Comparison of ENCODE assay signal across 3 cellular contexts in genomic region chr11:11349870-11350325, GRCh38.
TF ChIP-seq lines count a peak whose summit lies in the region.

No MANE protein-coding gene starts in this region.

TF ChIP-seq in liver, 16 proteins besides CTCF, POLR2A, EP300 and RAD21:
- TF ChIP-seq GABPA (IDR thresholded peaks at IDR 0.05 in 1 of 2, conservative IDR thresholded peaks at IDR 0.05 in 1 of 2), result no peak
- TF ChIP-seq NR2F2 (IDR thresholded peaks at IDR 0.05), result peak; percentile 97
- peak; percentile 28 for TF ChIP-seq SP1 (IDR thresholded peaks at IDR 0.05)
- TF ChIP-seq EGR1 (IDR thresholded peaks at IDR 0.05; ENCODE audit: low read depth in 2 of 2), result no peak
- TF ChIP-seq YY1 (IDR thresholded peaks at IDR 0.05), result no peak
- TF ChIP-seq TAF1 (conservative IDR thresholded peaks at IDR 0.05), result no peak
- no peak for TF ChIP-seq FOXA2 (IDR thresholded peaks at IDR 0.05)
- no peak for TF ChIP-seq HNF4A (conservative IDR thresholded peaks at IDR 0.05)
- TF ChIP-seq RXRA (IDR thresholded peaks at IDR 0.05), result peak in 1 of 2 donors; percentile 9
- TF ChIP-seq MAX (IDR thresholded peaks at IDR 0.05), result no peak
- TF ChIP-seq HNF4G (IDR thresholded peaks at IDR 0.05), result no peak
- no peak for TF ChIP-seq ZBTB33 (IDR thresholded peaks at IDR 0.05)

TF ChIP-seq in HepG2, 621 proteins besides CTCF, POLR2A, EP300 and RAD21:
- no peak for TF ChIP-seq USF2 (IDR thresholded peaks at IDR 0.05; ENCODE audit: low read depth, low read length)
- no peak for TF ChIP-seq USF2 (CRISPR knock-in tag; IDR thresholded peaks at IDR 0.05; ENCODE audit: borderline replicate concordance)
- TF ChIP-seq SNAI1 (CRISPR knock-in tag; IDR thresholded peaks at IDR 0.05; ENCODE audit: borderline replicate concordance), result no peak
- no peak for TF ChIP-seq NFYB (CRISPR knock-in tag; IDR thresholded peaks at IDR 0.05)
- no peak for TF ChIP-seq TIGD3 (CRISPR knock-in tag; IDR thresholded peaks at IDR 0.05; ENCODE audit: borderline replicate concordance)
- TF ChIP-seq KLF15 (CRISPR knock-in tag; IDR thresholded peaks at IDR 0.05; ENCODE audit: borderline replicate concordance), result no peak
- TF ChIP-seq XBP1 (CRISPR knock-in tag; IDR thresholded peaks at IDR 0.05), result no peak
- TF ChIP-seq ELF3 (CRISPR knock-in tag; IDR thresholded peaks at IDR 0.05), result no peak
- no peak for TF ChIP-seq SRY (CRISPR knock-in tag; IDR thresholded peaks at IDR 0.05)

TF ChIP-seq in endothelial cell of umbilical vein, 7 proteins besides CTCF, POLR2A, EP300 and RAD21:
- TF ChIP-seq MYC (IDR thresholded peaks at IDR 0.05; ENCODE audit: low read depth, low read length) (no peak), MAX (IDR thresholded peaks at IDR 0.05; ENCODE audit: insufficient read depth, insufficient read length) (no peak), POLR2AphosphoS5 (IDR thresholded peaks at IDR 0.05; ENCODE audit: insufficient read depth, low read depth, low read length) (no peak), FOS (IDR thresholded peaks at IDR 0.05; ENCODE audit: borderline replicate concordance, insufficient read depth, low read length) (peak; percentile 74), EZH2 (IDR thresholded peaks at IDR 0.05; ENCODE audit: borderline replicate concordance, low read depth, low read length, severe bottlenecking) (no peak), GATA2 (IDR thresholded peaks at IDR 0.05; ENCODE audit: insufficient read depth, insufficient read length, low read depth, low read length) (peak; percentile 50), JUN (IDR thresholded peaks at IDR 0.05; ENCODE audit: borderline replicate concordance, insufficient read depth, insufficient read length, low read depth) (no peak)
